ENCODE assay signal across 8 cellular contexts in genomic region chr17:49548506-49549310, GRCh38. TPM values are rescaled to one million over a fixed set of nuclear protein-coding genes. Genes with fewer than 3 reads are reported as not detected.
DNase-seq lines count a peak whose midpoint lies in the region; ATAC-seq and TF ChIP-seq lines count a peak whose summit lies in the region.

No MANE protein-coding gene starts in this region.

- H3K27ac ChIP-seq in BLaER1, result peak overlapping the region; percentile 55; the same call in 1 of the 2 replicates
- no peak overlapping the region for H3K27ac ChIP-seq in HEK293 (ENCODE audit: extremely low read depth, low read depth, low read length)
- H3K27ac ChIP-seq in body of pancreas, result no peak overlapping the region

- H3K36me3 ChIP-seq in BLaER1 (no peaks in the 10 kb centered on the region), HEK293 (ENCODE audit: control insufficient read depth in 2 of 2, insufficient read depth in 1 of 2, low read length in 2 of 2) (no peaks in the 10 kb centered on the region), body of pancreas (replicated peaks in 1 of 2; ENCODE audit: insufficient read depth in 1 of 2, low read depth in 2 of 2) (no peaks in the 10 kb centered on the region)

- TF ChIP-seq CTCF in HEK293 (tag by site-specific recombination; IDR thresholded peaks at IDR 0.05) (peak; percentile 66), body of pancreas (IDR thresholded peaks at IDR 0.05) (peak in 5 of 7 experiments; percentile 13 to 46 (median 26))

- H3K4me2 ChIP-seq in BLaER1, result peak overlapping the region; percentile 80

- CTCF ChIA-PET in HEK293 (lab: Yijun Ruan, JAX), result interaction anchor here (0.7 to 6.7 kb wide), 12 partner anchors 8 to 141 kb away, joined by 3 to 52 read pairs (median 4); no protein-coding TSS in a partner anchor

- peak in 3 of 4 donors; percentile 27 to 52 (median 34) for DNase-seq in body of pancreas
- peak; percentile 57 for DNase-seq in kidney tubule cell (ENCODE audit: low spot score)
- DNase-seq in activated T-cell treated with anti-CD3 and anti-CD28 coated beads, Interleukin-2, amount 50 U/mL, for 48 hours, result no peak
- no peak for DNase-seq in COR-L47 (lab: John Stamatoyannopoulos, UW)

- TF ChIP-seq POLR2A in body of pancreas (IDR thresholded peaks at IDR 0.05), result no peak

- no peaks in the 10 kb centered on the region for H4K20me1 ChIP-seq in BLaER1

- intact Hi-C loops in body of pancreas (cut with DNase I), result no loop called here

- peak; percentile 37 for ATAC-seq in body of pancreas
- no peak for ATAC-seq in GM18873 (IDR thresholded peaks at IDR 0.05; ENCODE audit: low FRiP score, unreplicated experiment)
- no peak for ATAC-seq in HG02973 (IDR thresholded peaks at IDR 0.05; ENCODE audit: unreplicated experiment)

- H3K27me3 ChIP-seq in BLaER1, result no peaks in the 10 kb centered on the region
- H3K27me3 ChIP-seq in body of pancreas, result no peaks in the 10 kb centered on the region

- H3K9me3 ChIP-seq in BLaER1 (peaks cover 10% of the 10 kb centered on the region), HEK293 (ENCODE audit: control insufficient read depth, insufficient read depth, low read depth, low read length) (no peaks in the 10 kb centered on the region), body of pancreas (no peaks in the 10 kb centered on the region)

- H3K4me3 ChIP-seq in BLaER1 (no peak overlapping the region), HEK293 (ENCODE audit: low read depth, low read length) (no peak overlapping the region), body of pancreas (no peak overlapping the region)

- 66 to 72% methylated on average over 7 to 8 of the region's 8 CpGs for WGBS in body of pancreas, 2 donors

- H3K4me1 ChIP-seq in BLaER1 (peaks cover 50% of the 10 kb centered on the region), HEK293 (ENCODE audit: control insufficient read depth, insufficient read depth, low read length) (no peaks in the 10 kb centered on the region), body of pancreas (no peaks in the 10 kb centered on the region)

- POLR2A ChIA-PET in HEK293 (lab: Yijun Ruan, JAX), result no interaction called here

- H3K9ac ChIP-seq in BLaER1, result peak overlapping the region; percentile 45; the same call in 1 of the 2 replicates

TF ChIP-seq in HEK293, 187 proteins besides CTCF, POLR2A, EP300 and RAD21:
- TF ChIP-seq OSR2 (tag by site-specific recombination; IDR thresholded peaks at IDR 0.05) (no peak), ZNF654 (tag by site-specific recombination; IDR thresholded peaks at IDR 0.05; ENCODE audit: low read depth) (peak; percentile 58), GLIS1 (tag by site-specific recombination; IDR thresholded peaks at IDR 0.05) (0 out of 2 replicates have a peak, but pooled peaks have one; percentile 9), ZNF692 (tag by site-specific recombination; IDR thresholded peaks at IDR 0.05) (no peak), ZNF140 (tag by site-specific recombination; IDR thresholded peaks at IDR 0.05) (no peak), GLI2 (tag by site-specific recombination; IDR thresholded peaks at IDR 0.05; ENCODE audit: borderline replicate concordance, low read depth) (no peak), ZNF670 (tag by site-specific recombination; IDR thresholded peaks at IDR 0.05; ENCODE audit: low read depth) (no peak)

RNA-seq across cellular contexts. Expression of gene NXPH3, which starts 27.0 kb away (rescaled TPM):
- under 1 TPM; 0.78 to 0.99 TPM for total RNA-seq in body of pancreas

RNA-seq across cellular contexts. Expression of gene NGFR, which starts 53.6 kb away (rescaled TPM):
- total RNA-seq in body of pancreas, result 10 to 100 TPM; 10.1 to 27.7 TPM

Comparison
In these comparisons a context has a peak if more than half of its experiments do, and no peak if none do; other contexts are left out.
1. DNase-seq: peak in body of pancreas (3 of 4) and kidney tubule cell (single experiment); none in activated T-cell treated with anti-CD3 and anti-CD28 coated beads, Interleukin-2, amount 50 U/mL, for 48 hours (0 of 2) and COR-L47 (single experiment).